In genomic region chr14:24443053-24443683, GRCh38 we compare ENCODE assay signal across 8 cellular contexts. TPM values are rescaled to one million over a fixed set of nuclear protein-coding genes. Genes with fewer than 3 reads are reported as not detected.
DNase-seq lines count a peak whose midpoint lies in the region; ATAC-seq and TF ChIP-seq lines count a peak whose summit lies in the region.

No MANE protein-coding gene starts in this region.

- no peak for TF ChIP-seq CTCF in AG10803 (conservative IDR thresholded peaks at IDR 0.05; ENCODE audit: low read length)

- peak overlapping the region; percentile 74 for H3K9ac ChIP-seq in Karpas-422 (ENCODE audit: low read length)

- peak overlapping the region; percentile 91 to 98 (median 95) for H3K4me3 Mint-ChIP-seq in naive thymus-derived CD4-positive, alpha-beta T cell

- peaks cover 0 to 6% (median 0%) of the 10 kb centered on the region in 11 donors for H3K9me3 Mint-ChIP-seq in naive thymus-derived CD4-positive, alpha-beta T cell

- H3K9me3 ChIP-seq in Karpas-422 (ENCODE audit: low read length) = no peaks in the 10 kb centered on the region
- H3K9me3 ChIP-seq in naive thymus-derived CD4-positive, alpha-beta T cell (ENCODE audit: control insufficient read depth in 2 of 3, low read length in 3 of 3) = no peaks in the 10 kb centered on the region

- DNase-seq in AG10803 (ENCODE audit: low read depth) = no peak
- DNase-seq in Karpas-422 = no peak
- no peak for DNase-seq in naive thymus-derived CD4-positive, alpha-beta T cell
- DNase-seq in COR-L47 (lab: John Stamatoyannopoulos, UW) = no peak
- DNase-seq in NK-92 treated with Interleukin-12 subunit alpha and Interleukin-12 subunit beta, amount 100 ng/mL, for 24 hours (lab: John Stamatoyannopoulos, UW) = no peak
- DNase-seq in SW480 (ENCODE audit: low spot score) = no peak

- peak overlapping the region; percentile 92 to 99 (median 98) for H3K27ac Mint-ChIP-seq in naive thymus-derived CD4-positive, alpha-beta T cell

- peaks cover 33% of the 10 kb centered on the region for H3K79me2 ChIP-seq in Karpas-422 (ENCODE audit: low read length)

- H3K9me2 ChIP-seq in Karpas-422 (replicated peaks; ENCODE audit: insufficient read depth, low read length) = no peaks in the 10 kb centered on the region

- POLR2A ChIA-PET in naive thymus-derived CD4-positive, alpha-beta T cell (lab: Charles Lee) = interaction anchor here (0.6 to 5.3 kb wide), 10 partner anchors 13 to 1154 kb away, joined by 3 to 105 read pairs (median 5); partner anchors contain the start of genes CBLN3, DCAF11, KHNYN and NRL

- H3K4me3 ChIP-seq in AG10803 (ENCODE audit: low read length) (peak overlapping the region; percentile 96), Karpas-422 (ENCODE audit: low read length) (peak overlapping the region; percentile 81)
- H3K4me3 ChIP-seq in naive thymus-derived CD4-positive, alpha-beta T cell (ENCODE audit: low read length) = peak overlapping the region; percentile 85

- peaks cover 19% of the 10 kb centered on the region for H3K4me1 ChIP-seq in Karpas-422 (ENCODE audit: low read length)
- H3K4me1 ChIP-seq in naive thymus-derived CD4-positive, alpha-beta T cell (ENCODE audit: control insufficient read depth in 2 of 2, insufficient read depth in 2 of 2, low read length in 2 of 2) = peaks cover 18 to 25% of the 10 kb centered on the region in 2 donors

- H3K36me3 ChIP-seq in Karpas-422 (ENCODE audit: insufficient read depth, low read length) = peaks cover 24% of the 10 kb centered on the region; the same call in 1 of the 2 replicates
- peaks cover 9 to 37% (median 12%) of the 10 kb centered on the region in 3 experiments for H3K36me3 ChIP-seq in naive thymus-derived CD4-positive, alpha-beta T cell (ENCODE audit: control insufficient read depth in 2 of 3, insufficient read depth in 3 of 3, low read length in 3 of 3)

- H3K4me1 Mint-ChIP-seq in naive thymus-derived CD4-positive, alpha-beta T cell = peaks cover 20 to 50% (median 42%) of the 10 kb centered on the region in 7 donors

- no peak overlapping the region for H2AFZ ChIP-seq in Karpas-422 (ENCODE audit: low read length)

- H3K36me3 Mint-ChIP-seq in naive thymus-derived CD4-positive, alpha-beta T cell = peaks cover 0 to 33% (median 13%) of the 10 kb centered on the region in 5 donors

- no peaks in the 10 kb centered on the region for H4K20me1 ChIP-seq in Karpas-422 (ENCODE audit: insufficient read depth, low read depth, low read length)

- intact Hi-C loops in naive thymus-derived CD4-positive, alpha-beta T cell (cut with micrococcal nuclease) = loop anchor here (2.0 to 5.0 kb wide), 11 partner anchors 22 to 1406 kb away; partner anchors contain the start of genes EMC9 (in 1 of the 2), PABPN1 (in 1 of the 2), PPP1R3E (in 1 of the 2) and PSME2 (in 1 of the 2)

- H3K4me2 ChIP-seq in Karpas-422 (ENCODE audit: low read depth, low read length, poor library complexity, severe bottlenecking) = peak overlapping the region; percentile 79

- H3K27ac ChIP-seq in Karpas-422 (ENCODE audit: low read length) (peak overlapping the region; percentile 58), cingulate gyrus (ENCODE audit: low read depth, low read length) (peak overlapping the region; percentile 26)
- H3K27ac ChIP-seq in naive thymus-derived CD4-positive, alpha-beta T cell (ENCODE audit: low read depth, low read length) = peak overlapping the region; percentile 98

- no peaks in the 10 kb centered on the region for H3K27me3 ChIP-seq in Karpas-422 (ENCODE audit: low read length)
- no peaks in the 10 kb centered on the region for H3K27me3 ChIP-seq in naive thymus-derived CD4-positive, alpha-beta T cell (ENCODE audit: control insufficient read depth in 2 of 2, insufficient read depth in 2 of 2, low read length in 2 of 2)

- CTCF ChIA-PET in naive thymus-derived CD4-positive, alpha-beta T cell (lab: Charles Lee) = interaction anchor here (0.9 to 1.7 kb wide), 2 partner anchors 12 to 135 kb away, joined by 4 to 6 read pairs; partner anchors contain the start of gene CIDEB

- no peak for ATAC-seq in naive thymus-derived CD4-positive, alpha-beta T cell
- no peak for ATAC-seq in HG03097 (IDR thresholded peaks at IDR 0.05; ENCODE audit: low FRiP score, unreplicated experiment)

- peaks cover 0 to 3% (median 0%) of the 10 kb centered on the region in 5 donors for H3K27me3 Mint-ChIP-seq in naive thymus-derived CD4-positive, alpha-beta T cell

RNA-seq across cellular contexts. Expression of gene SDR39U1, which starts 0.6 kb away (rescaled TPM):
- 53.3 and 77.2 TPM in 2 replicates for total RNA-seq in Karpas-422 (2014; rRNA removed; shearing (Covaris generic); ENCODE audit: low replicate concordance)
- total RNA-seq in naive thymus-derived CD4-positive, alpha-beta T cell = 100 to 1,000 TPM in 2 of 5 experiments, 10 to 100 TPM in 3; 64.7 to 137 (median 96.2) TPM
- polyA plus RNA-seq in naive thymus-derived CD4-positive, alpha-beta T cell = 100 to 1,000 TPM in 1 of 2 donors, 10 to 100 TPM in 1; 91.8 to 104 TPM

RNA-seq across cellular contexts. Expression of gene KHNYN, which starts 13.4 kb away (rescaled TPM):
- 50.8 and 109 TPM in 2 replicates for total RNA-seq in Karpas-422 (2014; rRNA removed; shearing (Covaris generic); ENCODE audit: low replicate concordance)
- 100 to 1,000 TPM in 4 of 5 experiments, 10 to 100 TPM in 1; 96.9 to 139 (median 129) TPM for total RNA-seq in naive thymus-derived CD4-positive, alpha-beta T cell
- 10 to 100 TPM; 12.7 to 18.9 TPM for polyA plus RNA-seq in naive thymus-derived CD4-positive, alpha-beta T cell

RNA-seq across cellular contexts. Expression of gene CBLN3, which starts 13.7 kb away (rescaled TPM):
- 1.1 and 3.6 TPM in 2 replicates for total RNA-seq in Karpas-422 (2014; rRNA removed; shearing (Covaris generic); ENCODE audit: low replicate concordance)
- 10 to 100 TPM in 1 of 5 experiments, 1 to 10 TPM in 4; 2.0 to 13.9 (median 2.9) TPM for total RNA-seq in naive thymus-derived CD4-positive, alpha-beta T cell
- polyA plus RNA-seq in naive thymus-derived CD4-positive, alpha-beta T cell = under 1 TPM in 1 of 2 donors, not detected in 1; 0.24 TPM

RNA-seq across cellular contexts. Expression of gene NYNRIN, which starts 44.4 kb away (rescaled TPM):
- total RNA-seq in Karpas-422 (2014; rRNA removed; shearing (Covaris generic); ENCODE audit: low replicate concordance) = not detected in 2 replicates
- total RNA-seq in naive thymus-derived CD4-positive, alpha-beta T cell = 1 to 10 TPM in 1 of 5 experiments, under 1 TPM in 4; 0.08 to 1.3 (median 0.11) TPM
- not detected for polyA plus RNA-seq in naive thymus-derived CD4-positive, alpha-beta T cell

Comparison
In these comparisons a context has a peak if more than half of its experiments do, and no peak if none do; other contexts are left out.
1. H3K27ac ChIP-seq: peak in every context shown above with its lines; median percentile 98 in naive thymus-derived CD4-positive, alpha-beta T cell; 58 in Karpas-422; 26 in cingulate gyrus.